ENCODE assay signal across 1 cellular context in the genomic region with DNA sequence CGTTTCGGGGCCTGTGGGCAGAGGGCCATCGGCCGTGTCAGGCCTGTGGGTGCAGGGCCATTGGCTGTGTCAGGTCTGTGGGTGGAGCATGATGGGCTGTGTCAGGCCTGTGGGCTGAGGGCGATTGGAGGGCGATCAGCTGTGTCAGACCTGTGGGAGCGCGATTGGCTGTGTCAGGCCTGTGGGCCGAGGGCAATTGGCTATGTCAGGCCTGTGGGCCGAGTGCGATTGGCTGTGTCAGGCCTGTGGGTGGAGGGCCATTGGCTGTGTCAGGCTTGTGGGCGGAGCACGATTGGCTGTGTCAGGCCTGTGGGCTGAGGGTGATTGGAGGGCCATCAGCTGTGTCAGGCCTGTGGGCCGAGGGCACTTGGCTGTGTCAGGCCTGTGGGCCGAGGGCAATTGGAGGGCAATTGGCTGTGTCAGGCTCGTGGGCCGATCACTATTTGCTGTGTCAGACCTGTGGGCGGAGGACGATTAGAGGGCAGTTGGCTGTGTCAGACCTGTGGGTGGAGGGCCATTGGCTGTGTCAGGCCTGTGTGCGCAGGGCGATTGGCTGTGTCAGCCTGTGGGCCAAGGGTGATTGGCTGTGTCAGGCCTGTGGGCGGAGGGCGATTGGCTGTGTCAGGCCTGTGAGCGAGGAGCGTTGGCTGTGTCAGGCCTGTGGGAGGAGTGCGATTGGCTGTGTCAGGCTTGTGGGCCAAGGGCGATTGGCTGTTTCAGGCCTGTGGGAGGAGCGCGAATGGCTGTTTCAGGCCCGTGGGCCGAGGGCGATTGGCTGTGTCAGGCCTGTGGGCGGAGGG.
TF ChIP-seq lines count a peak whose summit lies in the region.

No MANE protein-coding gene starts in this region.

TF ChIP-seq in GM23338, 12 proteins besides CTCF, POLR2A, EP300 and RAD21 (continued from another document):
- TF ChIP-seq ZNF462 (CRISPR knock-in tag; IDR thresholded peaks at IDR 0.05): no peak
- TF ChIP-seq POLR2AphosphoS5 (IDR thresholded peaks at IDR 0.05; ENCODE audit: low read depth): no peak
- TF ChIP-seq NANOG (IDR thresholded peaks at IDR 0.05; ENCODE audit: borderline replicate concordance): no peak
- TF ChIP-seq ZNF331 (CRISPR knock-in tag; IDR thresholded peaks at IDR 0.05; ENCODE audit: low read depth): no peak
- TF ChIP-seq REST (IDR thresholded peaks at IDR 0.05; ENCODE audit: unreplicated experiment): no peak
- no peak for TF ChIP-seq CREB1 (CRISPR knock-in tag; IDR thresholded peaks at IDR 0.05; ENCODE audit: low read depth)
- TF ChIP-seq JUNB (IDR thresholded peaks at IDR 0.05; ENCODE audit: unreplicated experiment): no peak
- no peak for TF ChIP-seq STAT1 (IDR thresholded peaks at IDR 0.05; ENCODE audit: unreplicated experiment)
